22 cellular contexts compared by ENCODE assay signal in genomic region chr2:46147626-46148368, GRCh38.
DNase-seq lines count a peak whose midpoint lies in the region; ATAC-seq and TF ChIP-seq lines count a peak whose summit lies in the region.
"Had no signal": no experiment of that assay in that cellular context is flagged by ENCODE, and none has a peak within 500 bp of the region (broad histone marks: within the 10 kb centered on the region; RNA-seq: fewer than 3 reads in every experiment).

No MANE protein-coding gene starts in this region.

- H3K27me3 ChIP-seq in OCI-LY3 (ENCODE audit: low read depth, low read length), result no peaks in the 10 kb centered on the region; the same call in 1 of the 2 replicates
- H3K27me3 ChIP-seq: BE2C, SJSA1 had no signal

- H3K9me3 Mint-ChIP-seq in activated CD4-positive, alpha-beta memory T cell treated with anti-CD3 and anti-CD28 coated beads for 36 hours, result no peaks in the 10 kb centered on the region
- H3K9me3 Mint-ChIP-seq in progenitor cell of endocrine pancreas (ENCODE audit: low read depth), result no peaks in the 10 kb centered on the region
- H3K9me3 Mint-ChIP-seq: H9, HFFc6 had no signal

- POLR2A ChIA-PET in activated CD4-positive, alpha-beta memory T cell treated with anti-CD3 and anti-CD28 coated beads for 36 hours (lab: Charles Lee), result no interaction called here
- POLR2A ChIA-PET in GM10248 (lab: Yijun Ruan, JAX), result no interaction called here

- H3K79me2 ChIP-seq in OCI-LY3 (ENCODE audit: low read length), result no peaks in the 10 kb centered on the region

- H3K4me3 Mint-ChIP-seq in activated CD4-positive, alpha-beta memory T cell treated with anti-CD3 and anti-CD28 coated beads for 36 hours, result no peak overlapping the region
- no peak overlapping the region for H3K4me3 Mint-ChIP-seq in progenitor cell of endocrine pancreas (ENCODE audit: low read depth)
- H3K4me3 Mint-ChIP-seq: H9, HFFc6 had no signal

- H3K4me3 ChIP-seq in OCI-LY3 (ENCODE audit: low read length), result no peak overlapping the region
- H3K4me3 ChIP-seq: GM23248, SJSA1 had no signal

- H3K27ac ChIP-seq in OCI-LY3 (ENCODE audit: low read length), result no peak overlapping the region
- H3K27ac ChIP-seq: GM23248, KMS-11, SJSA1 had no signal

- DNase-seq in cardiac septum (ENCODE audit: low spot score) (peak; percentile 68), Right ventricle myocardium inferior (ENCODE audit: missing footprints) (no peak), fibroblast of peridontal ligament (ENCODE audit: extremely low read depth) (peak; percentile 43), progenitor cell of endocrine pancreas (ENCODE audit: low spot score, unreplicated experiment) (no peak), GM10248 (ENCODE audit: extremely low spot score) (no peak)
- DNase-seq in activated CD4-positive, alpha-beta memory T cell treated with anti-CD3 and anti-CD28 coated beads for 36 hours, result no peak
- DNase-seq: BE2C, EL, GF-D8, GM23248, H9, HFFc6, NCI-H1694, NCI-H2081, NCI-H2171, NCI-H345, NCI-H524, NCI-H774, OCI-M1 had no signal

- H3K9ac ChIP-seq in OCI-LY3 (ENCODE audit: low read length), result no peak overlapping the region
- H3K9ac ChIP-seq: GM23248, KMS-11 had no signal

- CTCF ChIA-PET in activated CD4-positive, alpha-beta memory T cell treated with anti-CD3 and anti-CD28 coated beads for 36 hours (lab: Charles Lee), result no interaction called here
- CTCF ChIA-PET in GM10248 (lab: Yijun Ruan, JAX), result interaction anchor here (0.9 to 3.0 kb wide), 4 partner anchors 15 to 85 kb away, joined by 3 to 7 read pairs (median 4); no protein-coding TSS in a partner anchor

- intact Hi-C loops in cardiac septum (cut with DNase I), result no loop called here
- intact Hi-C loops in Right ventricle myocardium inferior (cut with DNase I), result no loop called here
- intact Hi-C loops in activated CD4-positive, alpha-beta memory T cell treated with anti-CD3 and anti-CD28 coated beads for 36 hours (cut with micrococcal nuclease), result no loop called here

- H3K4me1 ChIP-seq in OCI-LY3 (ENCODE audit: low read length), result peaks cover 11% of the 10 kb centered on the region
- H3K4me1 ChIP-seq: BE2C had no signal

- H3K36me3 ChIP-seq in OCI-LY3 (replicated peaks; ENCODE audit: low read depth, low read length), result no peaks in the 10 kb centered on the region

- H3K4me1 Mint-ChIP-seq in activated CD4-positive, alpha-beta memory T cell treated with anti-CD3 and anti-CD28 coated beads for 36 hours (ENCODE audit: low read depth), result peaks cover 18% of the 10 kb centered on the region
- H3K4me1 Mint-ChIP-seq in progenitor cell of endocrine pancreas (ENCODE audit: low read depth), result no peaks in the 10 kb centered on the region

- no peaks in the 10 kb centered on the region for H3K27me3 Mint-ChIP-seq in activated CD4-positive, alpha-beta memory T cell treated with anti-CD3 and anti-CD28 coated beads for 36 hours
- peaks cover 13% of the 10 kb centered on the region for H3K27me3 Mint-ChIP-seq in progenitor cell of endocrine pancreas

- peak overlapping the region; percentile 35 for H3K4me2 ChIP-seq in OCI-LY3 (ENCODE audit: low read length)
- H3K4me2 ChIP-seq: KMS-11 had no signal

- no peak for ATAC-seq in Right ventricle myocardium inferior

- H3K27ac Mint-ChIP-seq in activated CD4-positive, alpha-beta memory T cell treated with anti-CD3 and anti-CD28 coated beads for 36 hours, result no peak overlapping the region
- H3K27ac Mint-ChIP-seq in progenitor cell of endocrine pancreas, result no peak overlapping the region
- H3K27ac Mint-ChIP-seq: H9, HFFc6 had no signal

- H3K36me3 Mint-ChIP-seq in activated CD4-positive, alpha-beta memory T cell treated with anti-CD3 and anti-CD28 coated beads for 36 hours, result peaks cover 4% of the 10 kb centered on the region
- H3K36me3 Mint-ChIP-seq in progenitor cell of endocrine pancreas (ENCODE audit: insufficient read depth), result no peaks in the 10 kb centered on the region

- H4K20me1 ChIP-seq in OCI-LY3 (ENCODE audit: insufficient read depth, low read length), result 0 out of 2 replicates have a peak, but pooled peaks cover 5% of the 10 kb centered on the region

- H3K9me3 ChIP-seq in OCI-LY3 (ENCODE audit: insufficient read depth, low read length), result no peaks in the 10 kb centered on the region
- H3K9me3 ChIP-seq: BE2C, SJSA1 had no signal

- TF ChIP-seq CTCF in OCI-LY3 (IDR thresholded peaks at IDR 0.05; ENCODE audit: low read depth, low read length), result no peak
- no peak for TF ChIP-seq CTCF in progenitor cell of endocrine pancreas (IDR thresholded peaks at IDR 0.05; ENCODE audit: unreplicated experiment)
- TF ChIP-seq CTCF in GM10248 (IDR thresholded peaks at IDR 0.05; ENCODE audit: control extremely low read depth, extremely low read depth, low read depth, missing control alignments), result no peak

- H2AFZ ChIP-seq in OCI-LY3 (ENCODE audit: low read depth, low read length), result no peak overlapping the region
- H2AFZ ChIP-seq: GM23248 had no signal

Comparison
In these comparisons a context has a peak if more than half of its experiments do, and no peak if none do; other contexts are left out.
1. DNase-seq: peak in cardiac septum (single experiment) and fibroblast of peridontal ligament (single experiment); none in Right ventricle myocardium inferior (single experiment), activated CD4-positive, alpha-beta memory T cell treated with anti-CD3 and anti-CD28 coated beads for 36 hours (single experiment), progenitor cell of endocrine pancreas (single experiment) and GM10248 (single experiment).